In the genomic region with DNA sequence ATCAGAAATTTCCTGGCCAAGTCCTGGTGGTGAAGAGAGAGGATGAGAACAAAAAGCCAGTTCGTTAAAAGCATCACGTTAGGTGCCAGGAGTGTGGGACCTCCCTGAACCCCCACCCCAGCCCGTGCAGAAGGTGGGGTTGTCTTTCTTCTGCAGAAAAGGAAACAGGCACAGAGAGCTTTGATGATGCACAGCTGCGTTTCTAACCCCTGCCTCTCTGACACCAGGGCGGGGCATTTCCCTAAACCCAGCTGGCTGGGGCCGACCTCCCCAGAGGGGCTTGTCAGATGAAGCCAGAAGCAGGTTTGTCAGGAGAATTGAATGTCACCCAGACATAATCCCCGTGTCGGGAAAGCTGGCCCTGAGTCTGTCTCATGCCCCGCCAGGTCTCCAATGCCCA, we compare ENCODE assay signal across 9 cellular contexts.
DNase-seq lines count a peak whose midpoint lies in the region; ATAC-seq, FAIRE-seq and TF ChIP-seq lines count a peak whose summit lies in the region.
"Had no signal": no experiment of that assay in that cellular context is flagged by ENCODE, and none has a peak within 500 bp of the region (broad histone marks: within the 10 kb centered on the region; RNA-seq: fewer than 3 reads in every experiment).

No MANE protein-coding gene starts in this region.

- intact Hi-C loops in kidney (cut with DNase I): no loop called here

- FAIRE-seq in kidney (lab: Jason Lieb, UNC) (no peak), H54 (lab: Jason Lieb, UNC) (no peak)
- FAIRE-seq: K562 had no signal

- CTCF ChIA-PET in GM10248 (lab: Yijun Ruan, JAX): interaction anchor here (0.8 to 1.7 kb wide), 10 partner anchors 9 to 100 kb away, joined by 3 to 7 read pairs (median 3); no protein-coding TSS in a partner anchor

- no peak overlapping the region for H3K9ac ChIP-seq in kidney (ENCODE audit: low read length in 2 of 2)

- peaks cover 0 to 3% of the 10 kb centered on the region in 2 donors for H3K4me1 ChIP-seq in kidney (ENCODE audit: control insufficient read depth in 1 of 2, insufficient read depth in 1 of 2, low read depth in 1 of 2, low read length in 2 of 2)

- no peak overlapping the region for H3K4me3 ChIP-seq in kidney (ENCODE audit: low read length in 2 of 2)
- H3K4me3 ChIP-seq: K562 had no signal

- no peak overlapping the region for H3K27ac ChIP-seq in kidney (ENCODE audit: low read depth in 2 of 2, low read length in 2 of 2)

- no peaks in the 10 kb centered on the region for H3K36me3 ChIP-seq in kidney (ENCODE audit: control insufficient read depth in 1 of 2, insufficient read depth in 2 of 2, low read length in 2 of 2)

- POLR2A ChIA-PET in GM10248 (lab: Yijun Ruan, JAX): interaction anchor here (0.8 kb wide), 1 partner anchor 14 kb away, joined by 3 read pairs; no protein-coding TSS in a partner anchor

- TF ChIP-seq POLR2A in H54 (IDR thresholded peaks at IDR 0.05; ENCODE audit: low read depth, low read length): no peak

- ATAC-seq in HG03108 (IDR thresholded peaks at IDR 0.05; ENCODE audit: unreplicated experiment) (peak; percentile 36), HG02981 (IDR thresholded peaks at IDR 0.05; ENCODE audit: unreplicated experiment) (no peak)
- ATAC-seq: K562 had no signal

- TF ChIP-seq CTCF in GM10248 (IDR thresholded peaks at IDR 0.05; ENCODE audit: control extremely low read depth, extremely low read depth, low read depth, missing control alignments) (no peak), kidney (IDR thresholded peaks at IDR 0.05; ENCODE audit: borderline replicate concordance, extremely low read depth, insufficient read depth) (no peak)

- peak; percentile 58 for DNase-seq in GM10248 (ENCODE audit: extremely low spot score)
- DNase-seq in activated CD4-positive, alpha-beta T cell treated with anti-CD3 and anti-CD28 coated beads, Interleukin-2, amount 50 U/mL, for 48 hours: peak; percentile 46 to 50
- peak; percentile 52 for DNase-seq in kidney
- DNase-seq in DMS114 treated with DMSO at 0.1 percent for 48 hours (lab: John Stamatoyannopoulos, UW; ENCODE audit: unreplicated experiment): no peak
- DNase-seq in mucosa of gallbladder (ENCODE audit: low spot score): no peak
- DNase-seq in H54 (ENCODE audit: insufficient read length, low spot score): no peak

- no peaks in the 10 kb centered on the region for H3K9me3 ChIP-seq in kidney (ENCODE audit: control insufficient read depth in 1 of 2, low read length in 2 of 2)

Comparison
In these comparisons a context has a peak if more than half of its experiments do, and no peak if none do; other contexts are left out.
1. DNase-seq: peak in GM10248 (single experiment), activated CD4-positive, alpha-beta T cell treated with anti-CD3 and anti-CD28 coated beads, Interleukin-2, amount 50 U/mL, for 48 hours (2 of 2) and kidney (single experiment); none in DMS114 treated with DMSO at 0.1 percent for 48 hours (single experiment), mucosa of gallbladder (single experiment) and H54 (single experiment).